In genomic region chrX:54439967-54440871, GRCh38 we compare ENCODE assay signal across 1 cellular context.
A peak's percentile ranks its signal among the peaks of the same experiment; 100 is the strongest.
TF ChIP-seq lines count a peak whose summit lies in the region.

TSS of gene TSR2 (plus strand) at chrX:54440404. CDS start at chrX:54440422, 18 bp downstream.

TF ChIP-seq in K562, 482 proteins besides CTCF, POLR2A, EP300 and RAD21 (continued from another document and continues in another):
- peak; percentile 93 for TF ChIP-seq RAD51 (IDR thresholded peaks at IDR 0.05; ENCODE audit: borderline replicate concordance, low read depth)
- TF ChIP-seq, protein P1, sequence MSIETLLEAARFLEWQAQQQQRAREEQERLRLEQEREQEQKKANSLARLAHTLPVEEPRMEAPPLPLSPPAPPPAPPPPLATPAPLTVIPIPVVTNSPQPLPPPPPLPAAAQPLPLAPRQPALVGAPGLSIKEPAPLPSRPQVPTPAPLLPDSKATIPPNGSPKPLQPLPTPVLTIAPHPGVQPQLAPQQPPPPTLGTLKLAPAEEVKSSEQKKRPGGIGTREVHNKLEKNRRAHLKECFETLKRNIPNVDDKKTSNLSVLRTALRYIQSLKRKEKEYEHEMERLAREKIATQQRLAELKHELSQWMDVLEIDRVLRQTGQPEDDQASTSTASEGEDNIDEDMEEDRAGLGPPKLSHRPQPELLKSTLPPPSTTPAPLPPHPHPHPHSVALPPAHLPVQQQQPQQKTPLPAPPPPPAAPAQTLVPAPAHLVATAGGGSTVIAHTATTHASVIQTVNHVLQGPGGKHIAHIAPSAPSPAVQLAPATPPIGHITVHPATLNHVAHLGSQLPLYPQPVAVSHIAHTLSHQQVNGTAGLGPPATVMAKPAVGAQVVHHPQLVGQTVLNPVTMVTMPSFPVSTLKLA (conservative IDR thresholded peaks at IDR 0.05): peak; percentile 72 to 93
- TF ChIP-seq, protein P2, sequence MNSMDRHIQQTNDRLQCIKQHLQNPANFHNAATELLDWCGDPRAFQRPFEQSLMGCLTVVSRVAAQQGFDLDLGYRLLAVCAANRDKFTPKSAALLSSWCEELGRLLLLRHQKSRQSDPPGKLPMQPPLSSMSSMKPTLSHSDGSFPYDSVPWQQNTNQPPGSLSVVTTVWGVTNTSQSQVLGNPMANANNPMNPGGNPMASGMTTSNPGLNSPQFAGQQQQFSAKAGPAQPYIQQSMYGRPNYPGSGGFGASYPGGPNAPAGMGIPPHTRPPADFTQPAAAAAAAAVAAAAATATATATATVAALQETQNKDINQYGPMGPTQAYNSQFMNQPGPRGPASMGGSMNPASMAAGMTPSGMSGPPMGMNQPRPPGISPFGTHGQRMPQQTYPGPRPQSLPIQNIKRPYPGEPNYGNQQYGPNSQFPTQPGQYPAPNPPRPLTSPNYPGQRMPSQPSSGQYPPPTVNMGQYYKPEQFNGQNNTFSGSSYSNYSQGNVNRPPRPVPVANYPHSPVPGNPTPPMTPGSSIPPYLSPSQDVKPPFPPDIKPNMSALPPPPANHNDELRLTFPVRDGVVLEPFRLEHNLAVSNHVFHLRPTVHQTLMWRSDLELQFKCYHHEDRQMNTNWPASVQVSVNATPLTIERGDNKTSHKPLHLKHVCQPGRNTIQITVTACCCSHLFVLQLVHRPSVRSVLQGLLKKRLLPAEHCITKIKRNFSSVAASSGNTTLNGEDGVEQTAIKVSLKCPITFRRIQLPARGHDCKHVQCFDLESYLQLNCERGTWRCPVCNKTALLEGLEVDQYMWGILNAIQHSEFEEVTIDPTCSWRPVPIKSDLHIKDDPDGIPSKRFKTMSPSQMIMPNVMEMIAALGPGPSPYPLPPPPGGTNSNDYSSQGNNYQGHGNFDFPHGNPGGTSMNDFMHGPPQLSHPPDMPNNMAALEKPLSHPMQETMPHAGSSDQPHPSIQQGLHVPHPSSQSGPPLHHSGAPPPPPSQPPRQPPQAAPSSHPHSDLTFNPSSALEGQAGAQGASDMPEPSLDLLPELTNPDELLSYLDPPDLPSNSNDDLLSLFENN (IDR thresholded peaks at IDR 0.05; ENCODE audit: low read depth in 2 of 2, low read length in 2 of 2): peak; percentile 46 to 93; a peak in 2 of 4 replicates
- TF ChIP-seq FOXK2 (conservative IDR thresholded peaks at IDR 0.05 in 1 of 2, IDR thresholded peaks at IDR 0.05 in 1 of 2; ENCODE audit: low read depth in 2 of 2): peak; percentile 24 to 78; a peak in 2 of 4 replicates
- TF ChIP-seq, protein P3, sequence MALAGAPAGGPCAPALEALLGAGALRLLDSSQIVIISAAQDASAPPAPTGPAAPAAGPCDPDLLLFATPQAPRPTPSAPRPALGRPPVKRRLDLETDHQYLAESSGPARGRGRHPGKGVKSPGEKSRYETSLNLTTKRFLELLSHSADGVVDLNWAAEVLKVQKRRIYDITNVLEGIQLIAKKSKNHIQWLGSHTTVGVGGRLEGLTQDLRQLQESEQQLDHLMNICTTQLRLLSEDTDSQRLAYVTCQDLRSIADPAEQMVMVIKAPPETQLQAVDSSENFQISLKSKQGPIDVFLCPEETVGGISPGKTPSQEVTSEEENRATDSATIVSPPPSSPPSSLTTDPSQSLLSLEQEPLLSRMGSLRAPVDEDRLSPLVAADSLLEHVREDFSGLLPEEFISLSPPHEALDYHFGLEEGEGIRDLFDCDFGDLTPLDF (CRISPR knock-in tag; IDR thresholded peaks at IDR 0.05): peak; percentile 56; the same call in 1 of the 2 replicates
- TF ChIP-seq RBFOX2 (IDR thresholded peaks at IDR 0.05; ENCODE audit: low read depth, low read length): peak; percentile 89
- no peak for TF ChIP-seq ZNF316 (IDR thresholded peaks at IDR 0.05)
- no peak for TF ChIP-seq ZNF695 (CRISPR knock-in tag; IDR thresholded peaks at IDR 0.05)
- TF ChIP-seq TBP (optimal IDR thresholded peaks at IDR 0.05; ENCODE audit: low read depth, low read length): peak; percentile 85
- no peak for TF ChIP-seq DACH1 (IDR thresholded peaks at IDR 0.05; ENCODE audit: partially characterized antibody)
- 0 out of 2 replicates have a peak, but pooled peaks have one; percentile 34 for TF ChIP-seq GABPA (tag; conservative IDR thresholded peaks at IDR 0.05; ENCODE audit: low read depth)
- TF ChIP-seq PHF20 (IDR thresholded peaks at IDR 0.05; ENCODE audit: partially characterized antibody): peak; percentile 90
- TF ChIP-seq BACH1 (tag; IDR thresholded peaks at IDR 0.05): no peak
- TF ChIP-seq CCNT2 (IDR thresholded peaks at IDR 0.05; ENCODE audit: borderline replicate concordance, extremely low read depth, insufficient read length, low read depth, low read length): peak; percentile 22
- peak; percentile 70 to 97 (median 91) for TF ChIP-seq YY1 (IDR thresholded peaks at IDR 0.05; ENCODE audit: borderline replicate concordance in 1 of 3, control insufficient read depth in 1 of 3, extremely low read depth in 1 of 3, insufficient read depth in 3 of 3, insufficient read length in 1 of 3, insufficient replicate concordance in 2 of 3, low read depth in 1 of 3, low read length in 2 of 3)
- peak; percentile 91 for TF ChIP-seq XRCC5 (IDR thresholded peaks at IDR 0.05; ENCODE audit: low read depth, low read length)
- peak in 1 of 2 experiments; percentile 100; a peak in 2 of 4 replicates for TF ChIP-seq MLLT1 (IDR thresholded peaks at IDR 0.05)
- TF ChIP-seq, protein P4, sequence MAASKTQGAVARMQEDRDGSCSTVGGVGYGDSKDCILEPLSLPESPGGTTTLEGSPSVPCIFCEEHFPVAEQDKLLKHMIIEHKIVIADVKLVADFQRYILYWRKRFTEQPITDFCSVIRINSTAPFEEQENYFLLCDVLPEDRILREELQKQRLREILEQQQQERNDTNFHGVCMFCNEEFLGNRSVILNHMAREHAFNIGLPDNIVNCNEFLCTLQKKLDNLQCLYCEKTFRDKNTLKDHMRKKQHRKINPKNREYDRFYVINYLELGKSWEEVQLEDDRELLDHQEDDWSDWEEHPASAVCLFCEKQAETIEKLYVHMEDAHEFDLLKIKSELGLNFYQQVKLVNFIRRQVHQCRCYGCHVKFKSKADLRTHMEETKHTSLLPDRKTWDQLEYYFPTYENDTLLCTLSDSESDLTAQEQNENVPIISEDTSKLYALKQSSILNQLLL (CRISPR knock-in tag; IDR thresholded peaks at IDR 0.05; ENCODE audit: borderline replicate concordance): no peak
- TF ChIP-seq ARNT (IDR thresholded peaks at IDR 0.05): no peak
- no peak for TF ChIP-seq ETV5 (CRISPR knock-in tag; IDR thresholded peaks at IDR 0.05; ENCODE audit: low read depth)
- peak; percentile 61 to 67 for TF ChIP-seq NRF1 (conservative IDR thresholded peaks at IDR 0.05 in 1 of 2, IDR thresholded peaks at IDR 0.05 in 1 of 2)
- TF ChIP-seq ZNF740 (CRISPR knock-in tag; IDR thresholded peaks at IDR 0.05): peak; percentile 63; the same call in 1 of the 2 replicates
- no peak for TF ChIP-seq ZNF740 (tag; IDR thresholded peaks at IDR 0.05)
- no peak for TF ChIP-seq ATF1 (CRISPR knock-in tag; IDR thresholded peaks at IDR 0.05)
- peak; percentile 35; the same call in 1 of the 2 replicates for TF ChIP-seq ATF1 (tag; IDR thresholded peaks at IDR 0.05)
- TF ChIP-seq, protein P5, sequence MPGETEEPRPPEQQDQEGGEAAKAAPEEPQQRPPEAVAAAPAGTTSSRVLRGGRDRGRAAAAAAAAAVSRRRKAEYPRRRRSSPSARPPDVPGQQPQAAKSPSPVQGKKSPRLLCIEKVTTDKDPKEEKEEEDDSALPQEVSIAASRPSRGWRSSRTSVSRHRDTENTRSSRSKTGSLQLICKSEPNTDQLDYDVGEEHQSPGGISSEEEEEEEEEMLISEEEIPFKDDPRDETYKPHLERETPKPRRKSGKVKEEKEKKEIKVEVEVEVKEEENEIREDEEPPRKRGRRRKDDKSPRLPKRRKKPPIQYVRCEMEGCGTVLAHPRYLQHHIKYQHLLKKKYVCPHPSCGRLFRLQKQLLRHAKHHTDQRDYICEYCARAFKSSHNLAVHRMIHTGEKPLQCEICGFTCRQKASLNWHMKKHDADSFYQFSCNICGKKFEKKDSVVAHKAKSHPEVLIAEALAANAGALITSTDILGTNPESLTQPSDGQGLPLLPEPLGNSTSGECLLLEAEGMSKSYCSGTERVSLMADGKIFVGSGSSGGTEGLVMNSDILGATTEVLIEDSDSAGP (CRISPR knock-in tag; IDR thresholded peaks at IDR 0.05): no peak
- no peak for TF ChIP-seq NR2C1 (IDR thresholded peaks at IDR 0.05)
- no peak for TF ChIP-seq NR2C1 (tag; IDR thresholded peaks at IDR 0.05)
- no peak for TF ChIP-seq BRD9 (IDR thresholded peaks at IDR 0.05; ENCODE audit: low read depth, partially characterized antibody)
- TF ChIP-seq ZNF232 (CRISPR knock-in tag; IDR thresholded peaks at IDR 0.05): no peak
- TF ChIP-seq HCFC1 (IDR thresholded peaks at IDR 0.05; ENCODE audit: low read depth, low read length): peak; percentile 75
- peak; percentile 84 for TF ChIP-seq PHF8 (IDR thresholded peaks at IDR 0.05; ENCODE audit: borderline replicate concordance, low read length)
- TF ChIP-seq CC2D1A (IDR thresholded peaks at IDR 0.05): no peak
- peak; percentile 38; the same call in 1 of the 2 replicates for TF ChIP-seq EGR1 (conservative IDR thresholded peaks at IDR 0.05)
- peak; percentile 76 for TF ChIP-seq TAF9B (IDR thresholded peaks at IDR 0.05; ENCODE audit: partially characterized antibody)
- no peak for TF ChIP-seq ZNF766 (CRISPR knock-in tag; conservative IDR thresholded peaks at IDR 0.05)
- peak; percentile 99 for TF ChIP-seq ZBTB17 (CRISPR knock-in tag; IDR thresholded peaks at IDR 0.05)
